16 cellular contexts compared by ENCODE assay signal in the genomic region with DNA sequence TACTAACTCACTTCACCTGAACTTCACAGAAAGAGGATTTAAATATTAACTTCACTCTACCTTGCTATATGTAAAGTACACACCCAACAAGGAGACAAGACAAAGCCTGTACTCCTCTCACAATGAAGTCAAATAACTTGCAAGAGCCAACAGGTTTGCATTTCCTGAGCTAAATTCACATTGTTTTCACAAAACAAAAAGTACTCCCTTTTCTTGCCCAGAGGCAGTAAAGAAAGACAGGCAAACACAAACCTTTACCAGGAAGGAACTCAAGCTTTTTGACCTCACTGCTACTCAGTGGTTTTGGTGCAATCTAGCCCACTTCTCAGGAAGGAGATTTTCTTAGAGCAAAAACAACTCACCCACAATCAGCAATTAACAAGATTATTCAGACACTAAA. TPM values are rescaled to one million over a fixed set of nuclear protein-coding genes. Genes with fewer than 3 reads are reported as not detected.
DNase-seq lines count a peak whose midpoint lies in the region; ATAC-seq, FAIRE-seq and TF ChIP-seq lines count a peak whose summit lies in the region.
"Had no signal": no experiment of that assay in that cellular context is flagged by ENCODE, and none has a peak within 500 bp of the region (broad histone marks: within the 10 kb centered on the region; RNA-seq: fewer than 3 reads in every experiment).

No MANE protein-coding gene starts in this region.

- no peak overlapping the region for H3K4me3 Mint-ChIP-seq in activated CD4-positive, alpha-beta T cell treated with anti-CD3 and anti-CD28 coated beads, Interleukin-2, amount 10 ng/mL, durations not matched to agents 7 days and 5 days
- no peak overlapping the region for H3K4me3 Mint-ChIP-seq in progenitor cell of endocrine pancreas (ENCODE audit: low read depth)

- no peaks in the 10 kb centered on the region for H3K9me3 Mint-ChIP-seq in activated CD4-positive, alpha-beta T cell treated with anti-CD3 and anti-CD28 coated beads, Interleukin-2, amount 10 ng/mL, durations not matched to agents 7 days and 5 days
- peaks cover 2% of the 10 kb centered on the region for H3K9me3 Mint-ChIP-seq in progenitor cell of endocrine pancreas (ENCODE audit: low read depth)

- H3K36me3 ChIP-seq in MM.1S (replicated peaks; ENCODE audit: insufficient read depth, low read length) (peaks cover 2% of the 10 kb centered on the region; the same call in 1 of the 2 replicates), H1 (ENCODE audit: control insufficient read depth in 2 of 4, insufficient read depth in 4 of 4, low read length in 3 of 4) (peaks cover 0 to 4% (median 0%) of the 10 kb centered on the region in 4 experiments; a peak in 1 of 8 replicates)
- H3K36me3 ChIP-seq: SJSA1, tibial nerve had no signal

- H3K4me1 Mint-ChIP-seq in activated CD4-positive, alpha-beta T cell treated with anti-CD3 and anti-CD28 coated beads, Interleukin-2, amount 10 ng/mL, durations not matched to agents 7 days and 5 days = peaks cover 30% of the 10 kb centered on the region
- H3K4me1 Mint-ChIP-seq in progenitor cell of endocrine pancreas (ENCODE audit: low read depth) = peaks cover 18% of the 10 kb centered on the region

- H2AFZ ChIP-seq in MM.1S (ENCODE audit: low read length) = no peak overlapping the region
- H2AFZ ChIP-seq in H1 (ENCODE audit: low read length) = no peak overlapping the region

- H3K4me3 ChIP-seq in MM.1S (ENCODE audit: low read length) = no peak overlapping the region
- H3K4me3 ChIP-seq in H1 (ENCODE audit: extremely low read depth in 1 of 4, insufficient read depth in 2 of 4, low read depth in 3 of 4, low read length in 4 of 4) = no peak overlapping the region; a peak in 1 of 8 replicates
- H3K4me3 ChIP-seq: SJSA1, tibial nerve had no signal

- no peaks in the 10 kb centered on the region for H3K4me1 ChIP-seq in MM.1S (ENCODE audit: low read length)
- peaks cover 4 to 25% (median 13%) of the 10 kb centered on the region in 4 experiments for H3K4me1 ChIP-seq in H1 (replicated peaks in 1 of 4; ENCODE audit: control insufficient read depth in 3 of 4, insufficient read depth in 4 of 4, low read length in 3 of 4)
- H3K4me1 ChIP-seq: tibial nerve had no signal

- H3K79me1 ChIP-seq in H1 (ENCODE audit: low read depth, low read length) = 0 out of 2 replicates have a peak, but pooled peaks cover 2% of the 10 kb centered on the region

- no peak overlapping the region for H3K14ac ChIP-seq in H1 (ENCODE audit: insufficient read length)

- no peak overlapping the region for H2AK5ac ChIP-seq in H1 (ENCODE audit: low read depth, low read length)

- H3K4ac ChIP-seq in H1 (replicated peaks; ENCODE audit: insufficient read length, low read depth, low read length) = no peak overlapping the region

- no peak overlapping the region for H4K8ac ChIP-seq in H1 (ENCODE audit: extremely low read depth, insufficient read depth, low read length)

- DNase-seq in activated CD4-positive, alpha-beta T cell treated with anti-CD3 and anti-CD28 coated beads, Interleukin-2, amount 10 ng/mL, durations not matched to agents 7 days and 5 days = peak; percentile 22
- DNase-seq in activated CD4-positive, alpha-beta T cell treated with anti-CD3 and anti-CD28 coated beads, Interleukin-2, amount 50 U/mL, for 48 hours = no peak
- no peak for DNase-seq in MM.1S
- DNase-seq in H1 (ENCODE audit: low read depth in 1 of 2, low spot score in 2 of 2) = no peak
- no peak for DNase-seq in progenitor cell of endocrine pancreas (ENCODE audit: low spot score, unreplicated experiment)
- no peak for DNase-seq in mucosa of gallbladder (ENCODE audit: low spot score)
- no peak for DNase-seq in UCSD-AML1 (lab: John Stamatoyannopoulos, UW; ENCODE audit: unreplicated experiment)
- DNase-seq: ACHN, caudate nucleus, DMS79 treated with DMSO at 0.1 percent for 48 hours, NCI-H524 treated with DMSO at 0.1 percent for 48 hours had no signal

- H3K9me3 ChIP-seq in MM.1S (replicated peaks; ENCODE audit: insufficient read depth, low read length) (no peaks in the 10 kb centered on the region), H1 (ENCODE audit: insufficient read depth in 2 of 2, low read depth in 1 of 2, low read length in 1 of 2) (no peaks in the 10 kb centered on the region)
- H3K9me3 ChIP-seq: SJSA1, tibial nerve had no signal

- TF ChIP-seq CTCF in MM.1S (IDR thresholded peaks at IDR 0.05; ENCODE audit: low read length) (no peak), H1 (IDR thresholded peaks at IDR 0.05; ENCODE audit: control extremely low read depth in 1 of 3, insufficient read depth in 1 of 3, low read depth in 1 of 3, low read length in 3 of 3) (no peak), progenitor cell of endocrine pancreas (IDR thresholded peaks at IDR 0.05; ENCODE audit: unreplicated experiment) (no peak)

- no peak overlapping the region for H2BK15ac ChIP-seq in H1 (ENCODE audit: low read length)

- peaks cover 84% of the 10 kb centered on the region for H3K79me2 ChIP-seq in MM.1S (ENCODE audit: low read length)
- peaks cover 11 to 94% of the 10 kb centered on the region in 2 experiments; a peak in 3 of 4 replicates for H3K79me2 ChIP-seq in H1 (ENCODE audit: control insufficient read depth in 1 of 2, insufficient read depth in 2 of 2, low read length in 2 of 2)

- ATAC-seq in GM21381 (IDR thresholded peaks at IDR 0.05; ENCODE audit: unreplicated experiment) = no peak

- no peaks in the 10 kb centered on the region for H3K9me2 ChIP-seq in MM.1S (replicated peaks; ENCODE audit: insufficient read depth, low read length)

- H2BK5ac ChIP-seq in H1 (ENCODE audit: low read depth, low read length) = 0 out of 2 replicates have a peak overlapping the region, but pooled peaks have one; percentile 45

- peak overlapping the region; percentile 18; the same call in 1 of the 2 replicates for H3K27ac ChIP-seq in MM.1S (ENCODE audit: low read length)
- peak overlapping the region; percentile 44 for H3K27ac ChIP-seq in H1 (ENCODE audit: low read depth, low read length)
- H3K27ac ChIP-seq: SJSA1, tibial nerve had no signal

- H3K18ac ChIP-seq in H1 (ENCODE audit: extremely low read depth, low read length) = no peak overlapping the region

- no peak overlapping the region for H2BK20ac ChIP-seq in H1 (ENCODE audit: low read length)

- peak overlapping the region; percentile 47 for H2BK120ac ChIP-seq in H1 (replicated peaks; ENCODE audit: low read depth, low read length)

- H3K27me3 ChIP-seq in MM.1S (replicated peaks; ENCODE audit: insufficient read depth, low read length) (no peaks in the 10 kb centered on the region), H1 (replicated peaks in 1 of 4; ENCODE audit: control insufficient read depth in 3 of 4, extremely low read depth in 1 of 4, insufficient read depth in 3 of 4, low read length in 3 of 4) (no peaks in the 10 kb centered on the region)
- H3K27me3 ChIP-seq: SJSA1, tibial nerve had no signal

- peak overlapping the region; percentile 27 for H4K5ac ChIP-seq in H1 (ENCODE audit: insufficient read length, low read depth, low read length)

- no peak overlapping the region for H4K91ac ChIP-seq in H1 (replicated peaks; ENCODE audit: insufficient read length, low read length)

- H3K23me2 ChIP-seq in H1 (ENCODE audit: low read depth, low read length) = no peaks in the 10 kb centered on the region

- peaks cover 9% of the 10 kb centered on the region for H3K36me3 Mint-ChIP-seq in activated CD4-positive, alpha-beta T cell treated with anti-CD3 and anti-CD28 coated beads, Interleukin-2, amount 10 ng/mL, durations not matched to agents 7 days and 5 days (ENCODE audit: low read depth)
- H3K36me3 Mint-ChIP-seq in progenitor cell of endocrine pancreas (ENCODE audit: insufficient read depth) = peaks cover 6% of the 10 kb centered on the region

- TF ChIP-seq EP300 in H1 (IDR thresholded peaks at IDR 0.05; ENCODE audit: borderline replicate concordance in 1 of 2, low read depth in 2 of 2, low read length in 2 of 2) = no peak

- FAIRE-seq in H1 (lab: Jason Lieb, UNC) = peak; percentile 83

- CTCF ChIA-PET in activated CD4-positive, alpha-beta T cell treated with anti-CD3 and anti-CD28 coated beads, Interleukin-2, amount 10 ng/mL, durations not matched to agents 7 days and 5 days (lab: Charles Lee) = interaction anchor here (0.7 to 1.8 kb wide), 5 partner anchors 11 to 34 kb away, joined by 3 to 8 read pairs (median 5); partner anchors contain the start of gene USP28
- CTCF ChIA-PET in H1 (lab: Charles Lee; ENCODE audit: partially characterized antibody) = interaction anchor here (0.7 to 1.6 kb wide), 5 partner anchors 9 to 54 kb away, joined by 3 to 9 read pairs (median 5); no protein-coding TSS in a partner anchor

- H3K27ac Mint-ChIP-seq in activated CD4-positive, alpha-beta T cell treated with anti-CD3 and anti-CD28 coated beads, Interleukin-2, amount 10 ng/mL, durations not matched to agents 7 days and 5 days = peak overlapping the region; percentile 78
- peak overlapping the region; percentile 86 for H3K27ac Mint-ChIP-seq in progenitor cell of endocrine pancreas

- H3F3A ChIP-seq in MM.1S (ENCODE audit: insufficient read depth, low read length) = peaks cover 8% of the 10 kb centered on the region; the same call in 1 of the 2 replicates

- TF ChIP-seq POLR2A in H1 (IDR thresholded peaks at IDR 0.05; ENCODE audit: control extremely low read depth in 1 of 2, low read depth in 2 of 2, low read length in 2 of 2) = no peak

- H2BK12ac ChIP-seq in H1 (ENCODE audit: low read depth, low read length) = peak overlapping the region; percentile 60; the same call in 1 of the 2 replicates

- POLR2A ChIA-PET in activated CD4-positive, alpha-beta T cell treated with anti-CD3 and anti-CD28 coated beads, Interleukin-2, amount 10 ng/mL, durations not matched to agents 7 days and 5 days (lab: Charles Lee) = interaction anchor here (0.6 kb wide), 1 partner anchor 119 kb away, joined by 4 read pairs; no protein-coding TSS in a partner anchor
- POLR2A ChIA-PET in H1 (lab: Charles Lee; ENCODE audit: partially characterized antibody) = interaction anchor here (1.1 to 7.8 kb wide), 5 partner anchors 9 to 25 kb away, joined by 3 to 91 read pairs (median 7); partner anchors contain the start of gene USP28

- no peaks in the 10 kb centered on the region for H3K27me3 Mint-ChIP-seq in activated CD4-positive, alpha-beta T cell treated with anti-CD3 and anti-CD28 coated beads, Interleukin-2, amount 10 ng/mL, durations not matched to agents 7 days and 5 days
- no peaks in the 10 kb centered on the region for H3K27me3 Mint-ChIP-seq in progenitor cell of endocrine pancreas

- TF ChIP-seq RAD21 in H1 (IDR thresholded peaks at IDR 0.05 in 1 of 2, conservative IDR thresholded peaks at IDR 0.05 in 1 of 2; ENCODE audit: low read depth in 2 of 2, low read length in 2 of 2) = no peak

- no peak overlapping the region for H3K23ac ChIP-seq in H1 (ENCODE audit: insufficient read length)

- H3K9ac ChIP-seq in MM.1S (ENCODE audit: low read length) (no peak overlapping the region), H1 (replicated peaks in 1 of 4; ENCODE audit: extremely low read depth in 1 of 4, low read depth in 3 of 4, low read length in 3 of 4) (peak overlapping the region in 1 of 4 experiments; percentile 43; a peak in 1 of 7 replicates)

- peak overlapping the region; percentile 53 for H3K56ac ChIP-seq in H1 (replicated peaks; ENCODE audit: insufficient read length, low read depth, low read length)

- H4K20me1 ChIP-seq in MM.1S (ENCODE audit: insufficient read depth, low read length) (no peaks in the 10 kb centered on the region), H1 (replicated peaks in 1 of 2; ENCODE audit: control insufficient read depth in 1 of 2, insufficient read depth in 2 of 2, low read length in 2 of 2) (peaks cover 0 to 1% of the 10 kb centered on the region in 2 experiments)

- peak overlapping the region; percentile 4; the same call in 1 of the 2 replicates for H3K4me2 ChIP-seq in MM.1S (ENCODE audit: low read depth, low read length)
- peak overlapping the region; percentile 1 to 36; a peak in 1 of 4 replicates for H3K4me2 ChIP-seq in H1 (ENCODE audit: insufficient read depth in 1 of 2, low read depth in 2 of 2, low read length in 2 of 2)

RNA-seq across cellular contexts. Expression of gene USP28, which starts 15.7 kb away (rescaled TPM):
- total RNA-seq in activated CD4-positive, alpha-beta T cell treated with anti-CD3 and anti-CD28 coated beads, Interleukin-2, amount 10 ng/mL, durations not matched to agents 7 days and 5 days = 10 to 100 TPM; 36.7 to 36.9 TPM
- 110 and 119 TPM in 2 replicates for total RNA-seq in H1 (2021; fragmentation: NEBNext Ultra II Directional; extraction: Animal tissue kit (Norgen Biotek cat#: 25700))
- 54.0 and 82.6 TPM in 2 replicates for polyA plus RNA-seq in H1 (2011; rRNA removed)
- polyA plus RNA-seq in H1 (2011; cell fraction: cytosol; rRNA removed) = 81.9 TPM
- 144 TPM for polyA plus RNA-seq in H1 (2011; cell fraction: nucleus; rRNA removed)
- polyA plus RNA-seq in H1 (2012, experiment 1 of 2) = 58.4 to 104 TPM (median 79.7 TPM) in 4 replicates
- polyA plus RNA-seq in H1 (2012, experiment 2 of 2) = 7.9 TPM
- polyA plus RNA-seq in H1 (2013, experiment 1 of 2) = 61.1 TPM
- 63.0 TPM for polyA plus RNA-seq in H1 (2013, experiment 2 of 2)
- 177 and 222 TPM in 2 replicates for polyA minus RNA-seq in H1 (2011; rRNA and poly(A)+ RNA removed)
- 83.5 TPM for polyA minus RNA-seq in H1 (2011; cell fraction: cytosol; rRNA and poly(A)+ RNA removed)
- 156 TPM for polyA minus RNA-seq in H1 (2011; cell fraction: nucleus; rRNA and poly(A)+ RNA removed)
- 54.8 and 56.4 TPM in 2 replicates for total RNA-seq in progenitor cell of endocrine pancreas
- 19.9 TPM for total RNA-seq in mucosa of gallbladder

RNA-seq across cellular contexts. Expression of gene HTR3B, which starts 44.9 kb away (rescaled TPM):
- total RNA-seq in activated CD4-positive, alpha-beta T cell treated with anti-CD3 and anti-CD28 coated beads, Interleukin-2, amount 10 ng/mL, durations not matched to agents 7 days and 5 days = not detected
- not detected in 2 replicates for total RNA-seq in H1 (2021; fragmentation: NEBNext Ultra II Directional; extraction: Animal tissue kit (Norgen Biotek cat#: 25700))
- not detected in 2 replicates for polyA plus RNA-seq in H1 (2011; rRNA removed)
- polyA plus RNA-seq in H1 (2011; cell fraction: cytosol; rRNA removed) = not detected
- polyA plus RNA-seq in H1 (2011; cell fraction: nucleus; rRNA removed) = not detected
- not detected in 4 replicates for polyA plus RNA-seq in H1 (2012, experiment 1 of 2)
- polyA plus RNA-seq in H1 (2012, experiment 2 of 2) = not detected
- not detected for polyA plus RNA-seq in H1 (2013, experiment 1 of 2)
- not detected for polyA plus RNA-seq in H1 (2013, experiment 2 of 2)
- polyA minus RNA-seq in H1 (2011; rRNA and poly(A)+ RNA removed) = not detected in 2 replicates
- polyA minus RNA-seq in H1 (2011; cell fraction: cytosol; rRNA and poly(A)+ RNA removed) = not detected
- polyA minus RNA-seq in H1 (2011; cell fraction: nucleus; rRNA and poly(A)+ RNA removed) = not detected
- total RNA-seq in progenitor cell of endocrine pancreas (not detected in 2 replicates), mucosa of gallbladder (not detected)
- total RNA-seq: SJSA1, skeletal muscle tissue, tibial nerve had no signal
- polyA plus RNA-seq: neural cell had no signal
